ENCODE assay signal across 10 cellular contexts in genomic region chr10:63115732-63116383, GRCh38. TPM values are rescaled to one million over a fixed set of nuclear protein-coding genes. Genes with fewer than 3 reads are reported as not detected.
A peak's percentile ranks its signal among the peaks of the same experiment; 100 is the strongest.
DNase-seq lines count a peak whose midpoint lies in the region; ATAC-seq and TF ChIP-seq lines count a peak whose summit lies in the region.
"Had no signal": no experiment of that assay in that cellular context is flagged by ENCODE, and none has a peak within 500 bp of the region (broad histone marks: within the 10 kb centered on the region; RNA-seq: fewer than 3 reads in every experiment).

No MANE protein-coding gene starts in this region.

- H3K36me3 ChIP-seq in gastroesophageal sphincter = no peaks in the 10 kb centered on the region
- H3K36me3 ChIP-seq in neuronal stem cell (replicated peaks in 1 of 2; ENCODE audit: control insufficient read depth in 2 of 2, insufficient read depth in 2 of 2, low read length in 2 of 2) = no peaks in the 10 kb centered on the region

- no peak overlapping the region for H2BK120ac ChIP-seq in neuronal stem cell (ENCODE audit: low read depth, low read length)

- TF ChIP-seq POLR2A in gastroesophageal sphincter (IDR thresholded peaks at IDR 0.05) = no peak

- no peak overlapping the region for H4K8ac ChIP-seq in neuronal stem cell (ENCODE audit: low read depth, low read length)

- no peaks in the 10 kb centered on the region for H3K79me1 ChIP-seq in neuronal stem cell (ENCODE audit: low read depth, low read length)

- H3K4me1 ChIP-seq in gastroesophageal sphincter (peaks cover 3 to 28% (median 11%) of the 10 kb centered on the region in 3 donors), neuronal stem cell (ENCODE audit: control insufficient read depth in 2 of 2, insufficient read depth in 1 of 2, low read depth in 1 of 2, low read length in 2 of 2) (peaks cover 2 to 9% of the 10 kb centered on the region in 2 donors)

- no peak overlapping the region for H3K4me2 ChIP-seq in neuronal stem cell (ENCODE audit: insufficient read depth, low read length, poor library complexity, severe bottlenecking)
- H3K4me2 ChIP-seq: KMS-11 had no signal

- no peaks in the 10 kb centered on the region for H3K9me3 ChIP-seq in gastroesophageal sphincter
- H3K9me3 ChIP-seq in neuronal stem cell (replicated peaks in 1 of 2; ENCODE audit: control insufficient read depth in 2 of 2, insufficient read depth in 1 of 2, low read depth in 1 of 2, low read length in 2 of 2) = peaks cover 0 to 6% of the 10 kb centered on the region in 2 donors

- peak in 2 of 4 experiments; percentile 32 to 43 for TF ChIP-seq CTCF in gastroesophageal sphincter (IDR thresholded peaks at IDR 0.05)

- H3K4me3 ChIP-seq in gastroesophageal sphincter = no peak overlapping the region
- H3K4me3 ChIP-seq in neuronal stem cell (ENCODE audit: low read length in 2 of 2) = no peak overlapping the region

- peak; percentile 8 for DNase-seq in DMS 273 (lab: John Stamatoyannopoulos, UW; ENCODE audit: unreplicated experiment)
- DNase-seq in DMS 273 treated with DMSO at 0.1 percent for 48 hours (lab: John Stamatoyannopoulos, UW) = no peak
- peak; percentile 53 for DNase-seq in neuronal stem cell (ENCODE audit: low spot score)
- no peak for DNase-seq in NOMO-1 treated with dmso at 0.1 percent for 144 hours (lab: John Stamatoyannopoulos, UW; ENCODE audit: unreplicated experiment)

- H2BK15ac ChIP-seq in neuronal stem cell (ENCODE audit: low read length) = no peak overlapping the region

- no peak overlapping the region for H2BK12ac ChIP-seq in neuronal stem cell (ENCODE audit: low read length)

- ATAC-seq in gastroesophageal sphincter (peak; percentile 94), GM18873 (IDR thresholded peaks at IDR 0.05; ENCODE audit: low FRiP score, unreplicated experiment) (no peak), GM21526 (IDR thresholded peaks at IDR 0.05; ENCODE audit: low FRiP score, unreplicated experiment) (no peak), GM21529 (IDR thresholded peaks at IDR 0.05; ENCODE audit: unreplicated experiment) (no peak)

- H4K91ac ChIP-seq in neuronal stem cell (ENCODE audit: low read depth, low read length, poor library complexity) = no peak overlapping the region

- no peak for TF ChIP-seq EP300 in gastroesophageal sphincter (IDR thresholded peaks at IDR 0.05)

- no peak overlapping the region for H3K9ac ChIP-seq in neuronal stem cell (ENCODE audit: low read depth, low read length, poor library complexity)
- H3K9ac ChIP-seq: KMS-11 had no signal

- no peaks in the 10 kb centered on the region for H3K27me3 ChIP-seq in gastroesophageal sphincter
- no peaks in the 10 kb centered on the region for H3K27me3 ChIP-seq in neuronal stem cell (ENCODE audit: control insufficient read depth in 3 of 3, insufficient read depth in 3 of 3, low read depth in 1 of 3, low read length in 3 of 3)

- H3K23ac ChIP-seq in neuronal stem cell (ENCODE audit: low read depth, low read length, poor library complexity) = no peak overlapping the region

- no peak overlapping the region for H3K4ac ChIP-seq in neuronal stem cell (ENCODE audit: low read length)

- peak overlapping the region; percentile 51 for H2AFZ ChIP-seq in neuronal stem cell (ENCODE audit: low read length)

- H2BK5ac ChIP-seq in neuronal stem cell (ENCODE audit: low read length) = no peak overlapping the region

- H3K27ac ChIP-seq in gastroesophageal sphincter (peak overlapping the region; percentile 70 to 82 (median 78)), neuronal stem cell (replicated peaks; ENCODE audit: low read length) (no peak overlapping the region)
- H3K27ac ChIP-seq: 22Rv1, KMS-11 had no signal

- 29 to 47% methylated on average over 5 to 7 of the region's 7 CpGs for WGBS in gastroesophageal sphincter (ENCODE audit: low coverage in 1 of 2), 2 donors
- WGBS in neuronal stem cell (ENCODE audit: extremely low coverage in 2 of 2, insufficient read length in 2 of 2, insufficient replicate concordance in 1 of 2), 2 donors = no CpG with 5 or more reads among the region's 7 CpGs

- no peak overlapping the region for H2AK5ac ChIP-seq in neuronal stem cell (ENCODE audit: low read depth, low read length)

- no peak overlapping the region for H3K14ac ChIP-seq in neuronal stem cell (ENCODE audit: low read length)

- no peak overlapping the region for H3K18ac ChIP-seq in neuronal stem cell (ENCODE audit: low read length)

RNA-seq across cellular contexts. Expression of gene NRBF2, which starts 17.3 kb away (rescaled TPM):
- total RNA-seq in gastroesophageal sphincter = 10 to 100 TPM in 3 of 4 donors, 1 to 10 TPM in 1; 8.6 to 17.2 (median 12.3) TPM
- 23.5 TPM for polyA plus RNA-seq in neuronal stem cell (2013, experiment 1 of 2)
- polyA plus RNA-seq in neuronal stem cell (2013, experiment 2 of 2) = 23.4 TPM

Comparison
In these comparisons a context has a peak if more than half of its experiments do, and no peak if none do; other contexts are left out.
1. DNase-seq: peak in DMS 273 (single experiment) and neuronal stem cell (single experiment); none in DMS 273 treated with DMSO at 0.1 percent for 48 hours (single experiment) and NOMO-1 treated with dmso at 0.1 percent for 144 hours (single experiment).